Comparison of ENCODE assay signal across 8 cellular contexts in the genomic region with DNA sequence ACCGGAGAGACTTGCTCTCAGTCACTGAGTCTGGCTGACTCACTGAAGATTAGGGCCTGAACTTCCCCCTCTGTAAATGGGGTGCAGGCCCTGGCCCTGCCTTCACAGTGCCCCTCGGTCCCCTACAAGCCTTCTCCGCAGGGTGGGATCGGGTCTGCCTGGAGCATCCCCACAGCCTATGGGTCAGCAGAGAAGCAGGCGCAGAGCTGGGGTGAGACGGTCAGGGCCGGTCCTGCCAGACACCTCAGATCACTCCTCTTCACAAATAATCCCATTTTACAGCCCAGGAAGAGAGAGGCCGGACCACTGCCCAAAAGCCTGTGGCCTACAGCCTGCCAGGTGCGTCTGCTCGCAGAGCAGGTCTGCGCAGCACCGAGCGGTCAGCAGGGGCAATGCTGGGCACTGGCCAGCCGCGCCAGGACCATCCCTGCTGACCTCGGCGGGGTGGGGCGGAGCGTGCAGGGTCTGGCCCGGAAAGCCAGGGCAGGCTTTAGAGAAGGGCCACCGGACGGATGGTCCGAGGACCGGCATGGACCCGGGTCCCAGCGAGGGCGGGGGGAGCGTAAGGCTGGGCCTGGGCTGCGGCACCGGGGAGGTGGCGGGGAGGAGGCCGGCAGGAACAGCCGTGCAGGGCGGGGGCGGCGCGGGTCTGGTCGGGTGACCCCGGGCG. TPM values are rescaled to one million over a fixed set of nuclear protein-coding genes. Genes with fewer than 3 reads are reported as not detected.
A peak's percentile ranks its signal among the peaks of the same experiment; 100 is the strongest.
DNase-seq lines count a peak whose midpoint lies in the region; ATAC-seq, FAIRE-seq and TF ChIP-seq lines count a peak whose summit lies in the region.

No MANE protein-coding gene starts in this region.

- peaks cover 13% of the 10 kb centered on the region for H3K4me1 ChIP-seq in mucosa of stomach (ENCODE audit: control insufficient read depth, insufficient read depth, low read length)

- H3K4me3 ChIP-seq in choroid plexus epithelial cell (ENCODE audit: low read depth, low read length) = peak overlapping the region; percentile 63
- no peak overlapping the region for H3K4me3 ChIP-seq in mucosa of stomach (ENCODE audit: low read length)

- no peaks in the 10 kb centered on the region for H3K9me3 Mint-ChIP-seq in activated T-cell treated with anti-CD3 and anti-CD28 coated beads, Interleukin-2, amount 50 U/mL, for 72 hours

- H3K27me3 Mint-ChIP-seq in activated T-cell treated with anti-CD3 and anti-CD28 coated beads, Interleukin-2, amount 50 U/mL, for 72 hours (ENCODE audit: low read depth) = peaks cover 7% of the 10 kb centered on the region

- DNase-seq in activated T-cell treated with anti-CD3 and anti-CD28 coated beads, Interleukin-2, amount 50 U/mL, for 72 hours = no peak
- DNase-seq in activated T-cell treated with anti-CD3 and anti-CD28 coated beads, Interleukin-2, amount 50 U/mL, for 48 hours = no peak
- DNase-seq in choroid plexus epithelial cell (ENCODE audit: low read depth) (no peak), urothelium cell line (ENCODE audit: low spot score) (peak; percentile 64), NCI-H524 treated with DMSO at 0.1 percent for 48 hours (lab: John Stamatoyannopoulos, UW) (no peak), occipital lobe (lab: John Stamatoyannopoulos, UW) (no peak)

- H3K9me3 ChIP-seq in mucosa of stomach (ENCODE audit: control insufficient read depth, low read length) = no peaks in the 10 kb centered on the region

- ATAC-seq in activated T-cell treated with anti-CD3 and anti-CD28 coated beads, Interleukin-2, amount 50 U/mL, for 72 hours (replicated peaks in 1 of 2) = no peak
- ATAC-seq in GM19397 (IDR thresholded peaks at IDR 0.05; ENCODE audit: unreplicated experiment) = no peak

- H3K4me1 Mint-ChIP-seq in activated T-cell treated with anti-CD3 and anti-CD28 coated beads, Interleukin-2, amount 50 U/mL, for 72 hours (ENCODE audit: low read depth) = no peaks in the 10 kb centered on the region

- TF ChIP-seq CTCF in choroid plexus epithelial cell (conservative IDR thresholded peaks at IDR 0.05; ENCODE audit: low read depth, low read length) = no peak

- H3K9ac ChIP-seq in mucosa of stomach (ENCODE audit: low read length) = peak overlapping the region; percentile 28

- H3K36me3 Mint-ChIP-seq in activated T-cell treated with anti-CD3 and anti-CD28 coated beads, Interleukin-2, amount 50 U/mL, for 72 hours (ENCODE audit: insufficient read depth in 2 of 2) = no peaks in the 10 kb centered on the region

- H3K27me3 ChIP-seq in mucosa of stomach (ENCODE audit: control insufficient read depth, insufficient read depth, low read length) = peaks cover 33% of the 10 kb centered on the region

- no peaks in the 10 kb centered on the region for H3K36me3 ChIP-seq in mucosa of stomach (ENCODE audit: control insufficient read depth, insufficient read depth, low read length)

- no peak overlapping the region for H3K27ac Mint-ChIP-seq in activated T-cell treated with anti-CD3 and anti-CD28 coated beads, Interleukin-2, amount 50 U/mL, for 72 hours

- H3K4me3 Mint-ChIP-seq in activated T-cell treated with anti-CD3 and anti-CD28 coated beads, Interleukin-2, amount 50 U/mL, for 72 hours = peak overlapping the region; percentile 70 to 74

- FAIRE-seq in urothelium cell line (lab: Jason Lieb, UNC) = peak; percentile 93

RNA-seq across cellular contexts. Expression of a gene that starts 0.5 kb away (rescaled TPM):
- total RNA-seq in activated T-cell treated with anti-CD3 and anti-CD28 coated beads, Interleukin-2, amount 50 U/mL, for 72 hours = 1 to 10 TPM; 1.8 to 1.9 TPM
- total RNA-seq in occipital lobe = 167 TPM

RNA-seq across cellular contexts. Expression of a gene that starts 9.6 kb away (rescaled TPM):
- total RNA-seq in activated T-cell treated with anti-CD3 and anti-CD28 coated beads, Interleukin-2, amount 50 U/mL, for 72 hours = under 1 TPM in 1 of 2 donors, not detected in 1; 0.17 TPM
- total RNA-seq in occipital lobe = 21.8 TPM

RNA-seq across cellular contexts. Expression of a gene that starts 46.8 kb away (rescaled TPM):
- under 1 TPM in 1 of 2 donors, not detected in 1; 0.12 TPM for total RNA-seq in activated T-cell treated with anti-CD3 and anti-CD28 coated beads, Interleukin-2, amount 50 U/mL, for 72 hours
- total RNA-seq in occipital lobe = 0.62 TPM

Comparison
In these comparisons a context has a peak if more than half of its experiments do, and no peak if none do; other contexts are left out.
1. RNA of a gene that starts 0.5 kb away (total RNA-seq): 167 TPM in occipital lobe (single experiment); 1.8 to 1.9 TPM in activated T-cell treated with anti-CD3 and anti-CD28 coated beads, Interleukin-2, amount 50 U/mL, for 72 hours; every median in the first group is over 10 times any median in the second.
2. RNA of a gene that starts 9.6 kb away (total RNA-seq): 21.8 TPM in occipital lobe (single experiment); 0.17 TPM in activated T-cell treated with anti-CD3 and anti-CD28 coated beads, Interleukin-2, amount 50 U/mL, for 72 hours; every median in the first group is over 10 times any median in the second.